ENCODE assay signal across 24 cellular contexts in genomic region chr13:95231393-95231792, GRCh38.
"Had no signal": no experiment of that assay in that cellular context is flagged by ENCODE, and none has a peak within 500 bp of the region (broad histone marks: within the 10 kb centered on the region; RNA-seq: fewer than 3 reads in every experiment).

No MANE protein-coding gene starts in this region.

- H3K4me3 ChIP-seq: coronary artery, heart left ventricle, hepatocyte, left lung, mucosa of descending colon, right lobe of liver, thoracic aorta, tibial nerve, upper lobe of left lung had no signal

- H3K79me2 ChIP-seq: hepatocyte had no signal

- H3K4me2 ChIP-seq: hepatocyte had no signal

- H3K9me3 ChIP-seq: heart left ventricle, left lung, mucosa of descending colon, neutrophil, right lobe of liver, thoracic aorta, tibial nerve, upper lobe of left lung had no signal

- H3K27ac Mint-ChIP-seq: mesothelial cell of epicardium; naive B cell; natural killer cell treated with Interleukin-12 subunit alpha and Interleukin-12 subunit beta and Interleukin-15 and Interleukin-18, amount 100 ng/mL, for 72 hours; stimulated activated naive B cell treated with anti-CD40 and anti-IgM and Interleukin-4, amounts not matched to agents 10 μg/mL and 1 μg/mL and 100 μg/mL, for 72 hours; stimulated activated naive CD8-positive, alpha-beta T cell treated with anti-CD3 and anti-CD28 coated beads, Interleukin-15, Interleukin-2, amounts not matched to agents 100 ng/mL and 50 ng/mL, for 24 hours had no signal

- ATAC-seq: heart left ventricle; left lung; mucosa of descending colon; natural killer cell treated with Interleukin-12 subunit alpha and Interleukin-12 subunit beta and Interleukin-15 and Interleukin-18, amount 100 ng/mL, for 72 hours; right lobe of liver; stimulated activated naive B cell treated with anti-CD40 and anti-IgM and Interleukin-4, amounts not matched to agents 10 μg/mL and 1 μg/mL and 100 μg/mL, for 72 hours had no signal

- DNase-seq: dermis blood vessel endothelial cell; effector memory CD4-positive, alpha-beta T cell; heart left ventricle; kidney; left lung; mesenchymal stem cell; mucosa of descending colon; naive B cell; posterior cingulate gyrus; right lobe of liver; small intestine; stimulated activated CD4-positive, alpha-beta T cell treated with anti-CD3 and anti-CD28 coated beads, Interleukin-15, amount 100 ng/mL, for 24 hours; stimulated activated CD4-positive, alpha-beta T cell treated with anti-CD3 and anti-CD28 coated beads, Interleukin-2, amount 100 ng/mL, for 48 hours; stimulated activated naive B cell treated with anti-CD40 and anti-IgM and Interleukin-4, amounts not matched to agents 10 μg/mL and 1 μg/mL and 100 μg/mL, for 72 hours; upper lobe of left lung had no signal

- H2AFZ ChIP-seq: hepatocyte had no signal

- H3K4me1 ChIP-seq: right lobe of liver had no signal

- H3K36me3 ChIP-seq: heart left ventricle, left lung, neutrophil, right lobe of liver, thoracic aorta, tibial nerve, upper lobe of left lung had no signal

- H3K27ac ChIP-seq: coronary artery, heart left ventricle, hepatocyte, left lung, neutrophil, right lobe of liver, thoracic aorta, tibial nerve, upper lobe of left lung had no signal

- H3K27me3 ChIP-seq: heart left ventricle, hepatocyte, left lung, neutrophil, right lobe of liver, tibial nerve, upper lobe of left lung had no signal

- H3K36me3 Mint-ChIP-seq: mesothelial cell of epicardium; natural killer cell treated with Interleukin-12 subunit alpha and Interleukin-12 subunit beta and Interleukin-15 and Interleukin-18, amount 100 ng/mL, for 72 hours had no signal

- H3K27me3 Mint-ChIP-seq: naive B cell; natural killer cell treated with Interleukin-12 subunit alpha and Interleukin-12 subunit beta and Interleukin-15 and Interleukin-18, amount 100 ng/mL, for 72 hours; stimulated activated naive B cell treated with anti-CD40 and anti-IgM and Interleukin-4, amounts not matched to agents 10 μg/mL and 1 μg/mL and 100 μg/mL, for 72 hours; stimulated activated naive CD8-positive, alpha-beta T cell treated with anti-CD3 and anti-CD28 coated beads, Interleukin-15, Interleukin-2, amounts not matched to agents 100 ng/mL and 50 ng/mL, for 24 hours had no signal

- H3K9me3 Mint-ChIP-seq: mesothelial cell of epicardium; naive B cell; natural killer cell treated with Interleukin-12 subunit alpha and Interleukin-12 subunit beta and Interleukin-15 and Interleukin-18, amount 100 ng/mL, for 72 hours; neural crest cell; stimulated activated naive B cell treated with anti-CD40 and anti-IgM and Interleukin-4, amounts not matched to agents 10 μg/mL and 1 μg/mL and 100 μg/mL, for 72 hours; stimulated activated naive CD8-positive, alpha-beta T cell treated with anti-CD3 and anti-CD28 coated beads, Interleukin-15, Interleukin-2, amounts not matched to agents 100 ng/mL and 50 ng/mL, for 24 hours had no signal

- H3K4me3 Mint-ChIP-seq: mesothelial cell of epicardium; naive B cell; natural killer cell treated with Interleukin-12 subunit alpha and Interleukin-12 subunit beta and Interleukin-15 and Interleukin-18, amount 100 ng/mL, for 72 hours; neural crest cell; stimulated activated naive B cell treated with anti-CD40 and anti-IgM and Interleukin-4, amounts not matched to agents 10 μg/mL and 1 μg/mL and 100 μg/mL, for 72 hours; stimulated activated naive CD8-positive, alpha-beta T cell treated with anti-CD3 and anti-CD28 coated beads, Interleukin-15, Interleukin-2, amounts not matched to agents 100 ng/mL and 50 ng/mL, for 24 hours had no signal
